10 cellular contexts compared by ENCODE assay signal in genomic region chr12:70724444-70724843, GRCh38.
DNase-seq lines count a peak whose midpoint lies in the region; ATAC-seq, FAIRE-seq and TF ChIP-seq lines count a peak whose summit lies in the region.
"Had no signal": no experiment of that assay in that cellular context is flagged by ENCODE, and none has a peak within 500 bp of the region (broad histone marks: within the 10 kb centered on the region; RNA-seq: fewer than 3 reads in every experiment).

No MANE protein-coding gene starts in this region.

- SMC1A ChIA-PET in GM12878 (lab: Charles Lee; ENCODE audit: uncharacterized antibody, unreplicated experiment), result no interaction called here

- no peaks in the 10 kb centered on the region for H3K9me3 ChIP-seq in GM12878 (replicated peaks; ENCODE audit: control insufficient read depth, insufficient read depth, low read length)

- no peaks in the 10 kb centered on the region for H3K27me3 ChIP-seq in KMS-11 (ENCODE audit: insufficient read depth, low read depth)
- no peaks in the 10 kb centered on the region; a peak in 1 of 4 replicates for H3K27me3 ChIP-seq in GM12878 (replicated peaks in 1 of 2; ENCODE audit: control insufficient read depth in 2 of 2, insufficient read depth in 2 of 2, low read length in 1 of 2)

- ATAC-seq in GM12878, result peak; percentile 71
- no peak for ATAC-seq in HG03135 (IDR thresholded peaks at IDR 0.05; ENCODE audit: unreplicated experiment)
- ATAC-seq: sciatic nerve had no signal

- H3K27ac ChIP-seq in KMS-11 (no peak overlapping the region), GM12878 (ENCODE audit: control insufficient read depth, insufficient read depth) (no peak overlapping the region)

- CTCF ChIA-PET in GM12878 (lab: Yijun Ruan, JAX), result interaction anchor here (1.6 kb wide), 2 partner anchors 824 to 846 kb away, joined by 4 read pairs; no protein-coding TSS in a partner anchor

- H3K4me1 ChIP-seq in KMS-11 (ENCODE audit: low read depth, poor library complexity, severe bottlenecking) (no peaks in the 10 kb centered on the region), GM12878 (ENCODE audit: control insufficient read depth, insufficient read depth, low read length) (no peaks in the 10 kb centered on the region)

- no peak overlapping the region for H2AFZ ChIP-seq in KMS-11 (ENCODE audit: low read depth)
- no peak overlapping the region for H2AFZ ChIP-seq in GM12878 (ENCODE audit: control insufficient read depth, low read depth, low read length)

- TF ChIP-seq RAD21 in GM12878 (IDR thresholded peaks at IDR 0.05; ENCODE audit: insufficient read depth, low read depth, low read length), result 0 out of 2 replicates have a peak, but pooled peaks have one; percentile 8

- TF ChIP-seq EP300 in GM12878 (IDR thresholded peaks at IDR 0.05; ENCODE audit: borderline replicate concordance in 1 of 2, control insufficient read depth in 1 of 2, low read depth in 2 of 2, low read length in 2 of 2), result no peak

- no peak overlapping the region for H3K4me3 Mint-ChIP-seq in neural crest cell

- no peaks in the 10 kb centered on the region for H3K79me2 ChIP-seq in KMS-11 (ENCODE audit: insufficient read depth, low read depth)
- no peaks in the 10 kb centered on the region for H3K79me2 ChIP-seq in GM12878 (ENCODE audit: control insufficient read depth, insufficient read depth, low read length)

- H3K9ac ChIP-seq in KMS-11 (no peak overlapping the region), GM12878 (ENCODE audit: control insufficient read depth, insufficient read depth, low read length) (no peak overlapping the region)

- H3K9me3 Mint-ChIP-seq in neural crest cell, result no peaks in the 10 kb centered on the region

- FAIRE-seq in GM12878 (lab: Jason Lieb, UNC), result no peak

- no peak overlapping the region for H3K4me3 ChIP-seq in KMS-11 (IDR thresholded peaks at IDR 0.05; ENCODE audit: insufficient read depth, low read depth, low read length)
- H3K4me3 ChIP-seq in GM12878, result no peak overlapping the region

- intact Hi-C loops in GM12878 (cut with micrococcal nuclease; ENCODE audit: unreplicated experiment), result loop anchor here (10.0 kb wide), 1 partner anchor 510 kb away; no protein-coding TSS in a partner anchor

- no peaks in the 10 kb centered on the region for H3K36me3 Mint-ChIP-seq in neural crest cell (ENCODE audit: low read depth)

- peaks cover 3% of the 10 kb centered on the region for H3K27me3 Mint-ChIP-seq in neural crest cell (ENCODE audit: low read depth)

- H3K4me1 Mint-ChIP-seq in neural crest cell, result peaks cover 9% of the 10 kb centered on the region

- DNase-seq in NCI-H82 (lab: John Stamatoyannopoulos, UW), result peak; percentile 19
- no peak for DNase-seq in NCI-H82 treated with DMSO at 0.1 percent for 48 hours (lab: John Stamatoyannopoulos, UW; ENCODE audit: unreplicated experiment)
- no peak for DNase-seq in GM12878 (ENCODE audit: low read depth, low spot score)
- DNase-seq in neural crest cell (ENCODE audit: low read depth, low spot score), result no peak
- DNase-seq in activated CD4-positive, alpha-beta T cell treated with anti-CD3 and anti-CD28 coated beads for 1 hour, result no peak
- DNase-seq in NCI-H2171 treated with DMSO at 0.1 percent for 48 hours (lab: John Stamatoyannopoulos, UW), result no peak
- DNase-seq: head of caudate nucleus had no signal

- H3K4me2 ChIP-seq in KMS-11 (no peak overlapping the region), GM12878 (ENCODE audit: control insufficient read depth, insufficient read depth) (no peak overlapping the region)

- no peaks in the 10 kb centered on the region for H4K20me1 ChIP-seq in KMS-11 (ENCODE audit: insufficient read depth)
- H4K20me1 ChIP-seq in GM12878 (ENCODE audit: control insufficient read depth, insufficient read depth), result no peaks in the 10 kb centered on the region

- WGBS in GM12878 (ENCODE audit: insufficient coverage, insufficient replicate concordance, low lambda C conversion rate, missing lambda C conversion rate), result 68% methylated on average over 2 of the region's 2 CpGs

- in situ Hi-C loops in GM12878 (cut with MboI), result no loop called here

- no peak overlapping the region for H3K27ac Mint-ChIP-seq in neural crest cell (ENCODE audit: unreplicated experiment)

- BruUV-seq in GM12878 (replicated peaks; lab: Mats Ljungman, UMichigan), result no TSS peak

- peak; percentile 42 for TF ChIP-seq CTCF in KMS-11 (conservative IDR thresholded peaks at IDR 0.05; ENCODE audit: low read depth, low read length)
- peak; percentile 28 to 30 (median 28); a peak in 3 of 6 replicates for TF ChIP-seq CTCF in GM12878 (IDR thresholded peaks at IDR 0.05 in 2 of 3, conservative IDR thresholded peaks at IDR 0.05 in 1 of 3; ENCODE audit: control insufficient read depth in 2 of 3, extremely low read depth in 1 of 3, insufficient read depth in 1 of 3, low read depth in 3 of 3, low read length in 3 of 3)
- peak; percentile 39 for TF ChIP-seq CTCF in neural crest cell (conservative IDR thresholded peaks at IDR 0.05)

- RAD21 ChIA-PET in GM12878 (lab: Charles Lee; ENCODE audit: unreplicated experiment), result no interaction called here

- POLR2A ChIA-PET in GM12878 (lab: Charles Lee), result no interaction called here

- TF ChIP-seq POLR2A in GM12878 (IDR thresholded peaks at IDR 0.05; ENCODE audit: low read depth, low read length), result no peak

- no peaks in the 10 kb centered on the region for H3K36me3 ChIP-seq in KMS-11 (ENCODE audit: insufficient read depth)
- H3K36me3 ChIP-seq in GM12878 (ENCODE audit: control insufficient read depth in 2 of 2, insufficient read depth in 2 of 2, low read length in 1 of 2), result no peaks in the 10 kb centered on the region

TF ChIP-seq in GM12878, 131 proteins besides CTCF, POLR2A, EP300 and RAD21 (continues in another document):
- no peak for TF ChIP-seq CBX3 (IDR thresholded peaks at IDR 0.05; ENCODE audit: borderline replicate concordance, low read depth)
- no peak for TF ChIP-seq HDGF (IDR thresholded peaks at IDR 0.05)
- TF ChIP-seq ZBED1 (IDR thresholded peaks at IDR 0.05; ENCODE audit: borderline replicate concordance), result no peak
- TF ChIP-seq STAT3 (IDR thresholded peaks at IDR 0.05; ENCODE audit: low read depth, low read length), result no peak
- TF ChIP-seq STAT1 (conservative IDR thresholded peaks at IDR 0.05), result no peak
- no peak for TF ChIP-seq RELA (IDR thresholded peaks at IDR 0.05; ENCODE audit: borderline replicate concordance, partially characterized antibody)
- no peak for TF ChIP-seq YY1 (IDR thresholded peaks at IDR 0.05; ENCODE audit: low read depth, low read length)
- no peak for TF ChIP-seq SMAD5 (IDR thresholded peaks at IDR 0.05; ENCODE audit: low read depth)
- no peak for TF ChIP-seq FOXK2 (IDR thresholded peaks at IDR 0.05)
- TF ChIP-seq, protein P1, sequence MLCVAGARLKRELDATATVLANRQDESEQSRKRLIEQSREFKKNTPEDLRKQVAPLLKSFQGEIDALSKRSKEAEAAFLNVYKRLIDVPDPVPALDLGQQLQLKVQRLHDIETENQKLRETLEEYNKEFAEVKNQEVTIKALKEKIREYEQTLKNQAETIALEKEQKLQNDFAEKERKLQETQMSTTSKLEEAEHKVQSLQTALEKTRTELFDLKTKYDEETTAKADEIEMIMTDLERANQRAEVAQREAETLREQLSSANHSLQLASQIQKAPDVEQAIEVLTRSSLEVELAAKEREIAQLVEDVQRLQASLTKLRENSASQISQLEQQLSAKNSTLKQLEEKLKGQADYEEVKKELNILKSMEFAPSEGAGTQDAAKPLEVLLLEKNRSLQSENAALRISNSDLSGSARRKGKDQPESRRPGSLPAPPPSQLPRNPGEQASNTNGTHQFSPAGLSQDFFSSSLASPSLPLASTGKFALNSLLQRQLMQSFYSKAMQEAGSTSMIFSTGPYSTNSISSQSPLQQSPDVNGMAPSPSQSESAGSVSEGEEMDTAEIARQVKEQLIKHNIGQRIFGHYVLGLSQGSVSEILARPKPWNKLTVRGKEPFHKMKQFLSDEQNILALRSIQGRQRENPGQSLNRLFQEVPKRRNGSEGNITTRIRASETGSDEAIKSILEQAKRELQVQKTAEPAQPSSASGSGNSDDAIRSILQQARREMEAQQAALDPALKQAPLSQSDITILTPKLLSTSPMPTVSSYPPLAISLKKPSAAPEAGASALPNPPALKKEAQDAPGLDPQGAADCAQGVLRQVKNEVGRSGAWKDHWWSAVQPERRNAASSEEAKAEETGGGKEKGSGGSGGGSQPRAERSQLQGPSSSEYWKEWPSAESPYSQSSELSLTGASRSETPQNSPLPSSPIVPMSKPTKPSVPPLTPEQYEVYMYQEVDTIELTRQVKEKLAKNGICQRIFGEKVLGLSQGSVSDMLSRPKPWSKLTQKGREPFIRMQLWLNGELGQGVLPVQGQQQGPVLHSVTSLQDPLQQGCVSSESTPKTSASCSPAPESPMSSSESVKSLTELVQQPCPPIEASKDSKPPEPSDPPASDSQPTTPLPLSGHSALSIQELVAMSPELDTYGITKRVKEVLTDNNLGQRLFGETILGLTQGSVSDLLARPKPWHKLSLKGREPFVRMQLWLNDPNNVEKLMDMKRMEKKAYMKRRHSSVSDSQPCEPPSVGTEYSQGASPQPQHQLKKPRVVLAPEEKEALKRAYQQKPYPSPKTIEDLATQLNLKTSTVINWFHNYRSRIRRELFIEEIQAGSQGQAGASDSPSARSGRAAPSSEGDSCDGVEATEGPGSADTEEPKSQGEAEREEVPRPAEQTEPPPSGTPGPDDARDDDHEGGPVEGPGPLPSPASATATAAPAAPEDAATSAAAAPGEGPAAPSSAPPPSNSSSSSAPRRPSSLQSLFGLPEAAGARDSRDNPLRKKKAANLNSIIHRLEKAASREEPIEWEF (IDR thresholded peaks at IDR 0.05; ENCODE audit: insufficient replicate concordance, low read depth, low read length), result no peak
- TF ChIP-seq, protein P2, sequence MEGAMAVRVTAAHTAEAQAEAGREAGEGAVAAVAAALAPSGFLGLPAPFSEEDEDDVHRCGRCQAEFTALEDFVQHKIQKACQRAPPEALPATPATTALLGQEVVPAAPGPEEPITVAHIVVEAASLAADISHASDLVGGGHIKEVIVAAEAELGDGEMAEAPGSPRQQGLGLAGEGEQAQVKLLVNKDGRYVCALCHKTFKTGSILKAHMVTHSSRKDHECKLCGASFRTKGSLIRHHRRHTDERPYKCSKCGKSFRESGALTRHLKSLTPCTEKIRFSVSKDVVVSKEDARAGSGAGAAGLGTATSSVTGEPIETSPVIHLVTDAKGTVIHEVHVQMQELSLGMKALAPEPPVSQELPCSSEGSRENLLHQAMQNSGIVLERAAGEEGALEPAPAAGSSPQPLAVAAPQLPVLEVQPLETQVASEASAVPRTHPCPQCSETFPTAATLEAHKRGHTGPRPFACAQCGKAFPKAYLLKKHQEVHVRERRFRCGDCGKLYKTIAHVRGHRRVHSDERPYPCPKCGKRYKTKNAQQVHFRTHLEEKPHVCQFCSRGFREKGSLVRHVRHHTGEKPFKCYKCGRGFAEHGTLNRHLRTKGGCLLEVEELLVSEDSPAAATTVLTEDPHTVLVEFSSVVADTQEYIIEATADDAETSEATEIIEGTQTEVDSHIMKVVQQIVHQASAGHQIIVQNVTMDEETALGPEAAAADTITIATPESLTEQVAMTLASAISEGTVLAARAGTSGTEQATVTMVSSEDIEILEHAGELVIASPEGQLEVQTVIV (IDR thresholded peaks at IDR 0.05; ENCODE audit: borderline replicate concordance, partially characterized antibody), result no peak
- no peak for TF ChIP-seq ZNF207 (IDR thresholded peaks at IDR 0.05; ENCODE audit: borderline replicate concordance)
